In the genomic region with DNA sequence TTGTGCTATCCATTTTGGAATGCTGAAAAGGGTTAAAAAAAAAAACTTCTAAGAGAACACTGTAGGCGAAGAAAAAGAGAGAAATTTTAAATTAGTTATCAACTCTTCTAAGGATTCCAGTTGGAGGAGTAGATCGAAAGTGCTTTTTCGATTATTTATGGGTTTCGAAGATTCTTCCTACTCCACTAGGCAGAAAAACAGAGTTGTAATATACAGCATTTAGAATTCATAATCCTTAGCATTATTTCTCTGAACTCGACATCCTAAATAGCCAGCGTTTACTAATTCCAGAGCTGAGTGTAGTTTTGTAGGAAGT, we compare ENCODE assay signal across 8 cellular contexts. TPM values are rescaled to one million over a fixed set of nuclear protein-coding genes. Genes with fewer than 3 reads are reported as not detected.
DNase-seq lines count a peak whose midpoint lies in the region; ATAC-seq and TF ChIP-seq lines count a peak whose summit lies in the region.

No MANE protein-coding gene starts in this region.

- peak overlapping the region; percentile 84 to 92 for H3K4me3 Mint-ChIP-seq in H9
- H3K4me3 Mint-ChIP-seq in activated T-helper 17 cell treated with anti-CD3 and anti-CD28 coated beads, Interleukin-2, amount 50 U/mL, for 72 hours = peak overlapping the region; percentile 71

- H2BK120ac ChIP-seq in H9 (ENCODE audit: low read depth, low read length, poor library complexity, severe bottlenecking) = no peak overlapping the region

- peaks cover 3% of the 10 kb centered on the region; the same call in 1 of the 2 replicates for H3K4me1 ChIP-seq in H9 (ENCODE audit: insufficient read depth, low read length)
- H3K4me1 ChIP-seq in hepatocyte (ENCODE audit: insufficient read depth) = peaks cover 24% of the 10 kb centered on the region
- peaks cover 29 to 37% of the 10 kb centered on the region in 2 donors for H3K4me1 ChIP-seq in gastrocnemius medialis
- H3K4me1 ChIP-seq in Karpas-422 (ENCODE audit: low read length) = no peaks in the 10 kb centered on the region

- H3K9ac ChIP-seq in H9 (ENCODE audit: extremely low read depth, insufficient read length, low read length) (no peak overlapping the region), Karpas-422 (ENCODE audit: low read length) (no peak overlapping the region)

- no peak for ATAC-seq in activated T-helper 17 cell treated with anti-CD3 and anti-CD28 coated beads, Interleukin-2, amount 50 U/mL, for 72 hours (replicated peaks)
- ATAC-seq in gastrocnemius medialis (no peak), GM21381 (IDR thresholded peaks at IDR 0.05; ENCODE audit: unreplicated experiment) (no peak)

- no peaks in the 10 kb centered on the region; a peak in 2 of 5 replicates for H3K9me3 Mint-ChIP-seq in H9
- no peaks in the 10 kb centered on the region for H3K9me3 Mint-ChIP-seq in activated T-helper 17 cell treated with anti-CD3 and anti-CD28 coated beads, Interleukin-2, amount 50 U/mL, for 72 hours

- H3K4me2 ChIP-seq in H9 (ENCODE audit: insufficient read depth, insufficient read length, low read length) (peak overlapping the region; percentile 59), hepatocyte (peak overlapping the region; percentile 89), Karpas-422 (ENCODE audit: low read depth, low read length, poor library complexity, severe bottlenecking) (no peak overlapping the region)

- no peak overlapping the region for H3K14ac ChIP-seq in H9 (ENCODE audit: insufficient read depth, low read length)

- no peak overlapping the region for H2BK12ac ChIP-seq in H9 (ENCODE audit: insufficient read length, low read depth, low read length)

- no peak overlapping the region for H4K5ac ChIP-seq in H9 (ENCODE audit: insufficient read length, low read depth, low read length)

- no peak overlapping the region for H2AK5ac ChIP-seq in H9 (ENCODE audit: insufficient read length, low read length)

- H4K20me1 ChIP-seq in H9 (ENCODE audit: control insufficient read depth, insufficient read depth, insufficient read length) (no peaks in the 10 kb centered on the region), hepatocyte (ENCODE audit: insufficient read depth, poor library complexity, severe bottlenecking) (peaks cover under 1% of the 10 kb centered on the region), Karpas-422 (ENCODE audit: insufficient read depth, low read depth, low read length) (no peaks in the 10 kb centered on the region)

- peaks cover 21% of the 10 kb centered on the region for H3K27me3 Mint-ChIP-seq in H9 (ENCODE audit: low read depth)
- peaks cover 44% of the 10 kb centered on the region for H3K27me3 Mint-ChIP-seq in activated T-helper 17 cell treated with anti-CD3 and anti-CD28 coated beads, Interleukin-2, amount 50 U/mL, for 72 hours

- H3K9me2 ChIP-seq in hepatocyte (replicated peaks; ENCODE audit: insufficient read depth) (no peaks in the 10 kb centered on the region), Karpas-422 (replicated peaks; ENCODE audit: insufficient read depth, low read length) (no peaks in the 10 kb centered on the region)

- peak overlapping the region; percentile 27 for H3K4me3 ChIP-seq in hepatocyte
- peak overlapping the region; percentile 72 to 87 (median 81) for H3K4me3 ChIP-seq in gastrocnemius medialis
- no peak overlapping the region for H3K4me3 ChIP-seq in Karpas-422 (ENCODE audit: low read length)

- TF ChIP-seq CTCF in H9 (conservative IDR thresholded peaks at IDR 0.05) (no peak), hepatocyte (IDR thresholded peaks at IDR 0.05; ENCODE audit: poor library complexity) (no peak), gastrocnemius medialis (IDR thresholded peaks at IDR 0.05 in 4 of 5, conservative IDR thresholded peaks at IDR 0.05 in 1 of 5) (no peak)

- H3K4ac ChIP-seq in H9 (ENCODE audit: low read depth, low read length) = no peak overlapping the region

- peaks cover 25 to 32% of the 10 kb centered on the region in 2 experiments for H3K4me1 Mint-ChIP-seq in H9
- H3K4me1 Mint-ChIP-seq in activated T-helper 17 cell treated with anti-CD3 and anti-CD28 coated beads, Interleukin-2, amount 50 U/mL, for 72 hours = peaks cover 10% of the 10 kb centered on the region

- H2AFZ ChIP-seq in H9 (ENCODE audit: low read length) = no peak overlapping the region
- H2AFZ ChIP-seq in hepatocyte = peak overlapping the region; percentile 41
- no peak overlapping the region for H2AFZ ChIP-seq in Karpas-422 (ENCODE audit: low read length)

- peaks cover 0 to 5% (median 3%) of the 10 kb centered on the region in 3 experiments; a peak in 4 of 7 replicates for H3K36me3 Mint-ChIP-seq in H9 (ENCODE audit: insufficient read depth in 1 of 3, low read depth in 3 of 3)
- peaks cover 11% of the 10 kb centered on the region for H3K36me3 Mint-ChIP-seq in activated T-helper 17 cell treated with anti-CD3 and anti-CD28 coated beads, Interleukin-2, amount 50 U/mL, for 72 hours (ENCODE audit: low read depth)

- H2BK15ac ChIP-seq in H9 (ENCODE audit: low read depth, low read length) = no peak overlapping the region

- in situ Hi-C loops in gastrocnemius medialis (cut with MboI; ENCODE audit: low sequenced_read_pairs in 4 of 4) = no loop called here

- no peak overlapping the region for H3K23ac ChIP-seq in H9 (ENCODE audit: insufficient read length, low read depth, low read length)

- no peaks in the 10 kb centered on the region for H3K9me3 ChIP-seq in H9 (ENCODE audit: control insufficient read depth, low read depth, low read length)
- H3K9me3 ChIP-seq in hepatocyte (ENCODE audit: low read depth) = no peaks in the 10 kb centered on the region
- no peaks in the 10 kb centered on the region for H3K9me3 ChIP-seq in gastrocnemius medialis
- no peaks in the 10 kb centered on the region for H3K9me3 ChIP-seq in Karpas-422 (ENCODE audit: low read length)

- H3K56ac ChIP-seq in H9 (ENCODE audit: insufficient read length, low read depth, low read length) = no peak overlapping the region

- H3K18ac ChIP-seq in H9 (ENCODE audit: insufficient read length, low read depth, low read length) = no peak overlapping the region

- peaks cover 9% of the 10 kb centered on the region for H3K23me2 ChIP-seq in H9 (ENCODE audit: insufficient read length, low read depth, low read length, poor library complexity, severe bottlenecking)

- H4K91ac ChIP-seq in H9 (ENCODE audit: insufficient read length, low read depth, low read length) = no peak overlapping the region

- TF ChIP-seq POLR2A in gastrocnemius medialis (IDR thresholded peaks at IDR 0.05) = no peak

- H2BK20ac ChIP-seq in H9 (ENCODE audit: low read depth, low read length, poor library complexity, severe bottlenecking) = no peak overlapping the region

- H3K79me1 ChIP-seq in H9 (ENCODE audit: insufficient read depth, low read depth, low read length, poor library complexity, severe bottlenecking) = no peaks in the 10 kb centered on the region

- no peak overlapping the region for H4K8ac ChIP-seq in H9 (replicated peaks; ENCODE audit: insufficient read length, low read depth, low read length)

- H3T11ph ChIP-seq in H9 (ENCODE audit: low read length) = no peak overlapping the region

- no CpG with 5 or more reads among the region's 6 CpGs for WGBS in H9 (ENCODE audit: extremely low coverage, insufficient read length, low lambda C conversion rate)
- 35% methylated on average over 6 of the region's 6 CpGs for WGBS in hepatocyte (ENCODE audit: low lambda C conversion rate, missing lambda C conversion rate)

- DNase-seq in H9 = no peak
- no peak for DNase-seq in hepatocyte (ENCODE audit: low spot score)
- no peak for DNase-seq in gastrocnemius medialis
- DNase-seq in NCI-H187 treated with DMSO at 0.1 percent for 48 hours (lab: John Stamatoyannopoulos, UW) = no peak
- DNase-seq in NCI-H524 (lab: John Stamatoyannopoulos, UW) = no peak
- no peak for DNase-seq in Karpas-422

- H3K36me3 ChIP-seq in hepatocyte (replicated peaks; ENCODE audit: insufficient read depth, low read depth) = no peaks in the 10 kb centered on the region
- H3K36me3 ChIP-seq in gastrocnemius medialis = no peaks in the 10 kb centered on the region
- H3K36me3 ChIP-seq in Karpas-422 (ENCODE audit: insufficient read depth, low read length) = no peaks in the 10 kb centered on the region

- no peaks in the 10 kb centered on the region for H3K79me2 ChIP-seq in H9 (ENCODE audit: insufficient read depth, low read length)
- H3K79me2 ChIP-seq in hepatocyte = peaks cover 38% of the 10 kb centered on the region
- no peaks in the 10 kb centered on the region for H3K79me2 ChIP-seq in Karpas-422 (ENCODE audit: low read length)

- no peak overlapping the region for H2BK5ac ChIP-seq in H9 (ENCODE audit: insufficient read length, low read length)

- H3K27ac ChIP-seq in H9 (ENCODE audit: insufficient read length, low read depth, low read length) = no peak overlapping the region
- H3K27ac ChIP-seq in hepatocyte = peak overlapping the region; percentile 81
- H3K27ac ChIP-seq in gastrocnemius medialis = peak overlapping the region; percentile 83 to 92 (median 90)
- no peak overlapping the region for H3K27ac ChIP-seq in Karpas-422 (ENCODE audit: low read length)

- peak overlapping the region in 1 of 3 experiments; percentile 71; a peak in 1 of 7 replicates for H3K27ac Mint-ChIP-seq in H9
- peak overlapping the region; percentile 28 for H3K27ac Mint-ChIP-seq in activated T-helper 17 cell treated with anti-CD3 and anti-CD28 coated beads, Interleukin-2, amount 50 U/mL, for 72 hours

- intact Hi-C loops in gastrocnemius medialis (cut with DNase I; ENCODE audit: low total_unique reads) = loop anchor here (2.0 to 10.0 kb wide), 5 partner anchors 37 to 823 kb away; partner anchors contain the start of genes HDDC2 and HEY2

- no peaks in the 10 kb centered on the region for H3K27me3 ChIP-seq in H9 (ENCODE audit: insufficient read depth, low read length)
- H3K27me3 ChIP-seq in hepatocyte = no peaks in the 10 kb centered on the region
- no peaks in the 10 kb centered on the region for H3K27me3 ChIP-seq in gastrocnemius medialis
- no peaks in the 10 kb centered on the region for H3K27me3 ChIP-seq in Karpas-422 (ENCODE audit: low read length)

RNA-seq across cellular contexts. Expression of gene RNF217, which starts 0.8 kb away (rescaled TPM):
- total RNA-seq in H9 (2021) (9.6 and 10.2 TPM in 2 replicates), hepatocyte (18.4 and 167 TPM in 2 replicates), gastrocnemius medialis (10 to 100 TPM in 3 of 4 donors, 1 to 10 TPM in 1; 4.5 to 15.5 (median 12.4) TPM)
- 1 to 10 TPM; 1.7 to 5.6 TPM for total RNA-seq in activated T-helper 17 cell treated with anti-CD3 and anti-CD28 coated beads, Interleukin-2, amount 50 U/mL, for 72 hours
- polyA plus RNA-seq in hepatocyte = 7.9 and 8.8 TPM in 2 replicates
- total RNA-seq in Karpas-422 (2014; rRNA removed; shearing (Covaris generic); ENCODE audit: low replicate concordance) = not detected in 2 replicates

Comparison
In these comparisons a context has a peak if more than half of its experiments do, and no peak if none do; other contexts are left out.
1. H3K27ac ChIP-seq: peak in hepatocyte (single experiment) and gastrocnemius medialis (4 of 4); none in H9 (single experiment) and Karpas-422 (single experiment).